ENCODE assay signal across 8 cellular contexts in genomic region chr7:158782638-158783490, GRCh38. TPM values are rescaled to one million over a fixed set of nuclear protein-coding genes. Genes with fewer than 3 reads are reported as not detected.
DNase-seq lines count a peak whose midpoint lies in the region; ATAC-seq, FAIRE-seq and TF ChIP-seq lines count a peak whose summit lies in the region.

No MANE protein-coding gene starts in this region.

- FAIRE-seq in HepG2 (lab: Jason Lieb, UNC) = no peak

- ATAC-seq in HepG2 (peak; percentile 74), GM18907 (IDR thresholded peaks at IDR 0.05; ENCODE audit: unreplicated experiment) (no peak), HG03280 (IDR thresholded peaks at IDR 0.05; ENCODE audit: unreplicated experiment) (no peak)

- peak; percentile 76 for TF ChIP-seq CTCF in chondrocyte (IDR thresholded peaks at IDR 0.05)
- TF ChIP-seq CTCF in HepG2 (CRISPR knock-in tag; IDR thresholded peaks at IDR 0.05) = peak; percentile 53
- TF ChIP-seq CTCF in vagina (IDR thresholded peaks at IDR 0.05) = peak in 1 of 3 experiments; percentile 13

- POLR2A ChIA-PET in HepG2 (lab: Yijun Ruan, JAX) = no interaction called here

- H3K9me3 ChIP-seq in BLaER1 (no peaks in the 10 kb centered on the region; the same call in 1 of the 2 replicates), HepG2 (ENCODE audit: low read length) (no peaks in the 10 kb centered on the region), vagina (no peaks in the 10 kb centered on the region)

- TF ChIP-seq EP300 in HepG2 (IDR thresholded peaks at IDR 0.05; ENCODE audit: low read depth in 2 of 2, low read length in 2 of 2) (no peak), HepG2 (CRISPR knock-in tag; IDR thresholded peaks at IDR 0.05; ENCODE audit: borderline replicate concordance) (no peak)

- peaks cover 31% of the 10 kb centered on the region for H3K4me1 ChIP-seq in BLaER1
- H3K4me1 ChIP-seq in HepG2 (ENCODE audit: insufficient read depth, low read length) = no peaks in the 10 kb centered on the region
- H3K4me1 ChIP-seq in vagina = peaks cover 18% of the 10 kb centered on the region

- H4K20me1 ChIP-seq in BLaER1 (peaks cover 41% of the 10 kb centered on the region; the same call in 1 of the 2 replicates), HepG2 (ENCODE audit: insufficient read depth, low read length) (no peaks in the 10 kb centered on the region)

- 94% methylated on average over 21 of the region's 21 CpGs for WGBS in HepG2 (ENCODE audit: low lambda C conversion rate)

- no peaks in the 10 kb centered on the region for H3K79me2 ChIP-seq in HepG2 (ENCODE audit: insufficient read depth, low read length)

- H3K9ac ChIP-seq in BLaER1 (no peak overlapping the region), HepG2 (ENCODE audit: insufficient read depth, low read depth, low read length) (no peak overlapping the region)

- H3K4me1 Mint-ChIP-seq in chondrocyte (ENCODE audit: low read depth) = peaks cover 50% of the 10 kb centered on the region

- H3K4me3 Mint-ChIP-seq in chondrocyte (ENCODE audit: unreplicated experiment) = no peak overlapping the region

- no peaks in the 10 kb centered on the region for H3K27me3 Mint-ChIP-seq in chondrocyte (ENCODE audit: low read depth)

- peaks cover 8% of the 10 kb centered on the region for H3K36me3 Mint-ChIP-seq in chondrocyte (ENCODE audit: low read depth)

- H3K36me3 ChIP-seq in BLaER1 = peaks cover 92% of the 10 kb centered on the region
- H3K36me3 ChIP-seq in HepG2 (replicated peaks in 1 of 2; ENCODE audit: control insufficient read depth in 1 of 2, insufficient read depth in 2 of 2, low read length in 2 of 2) = peaks cover 21 to 56% of the 10 kb centered on the region in 2 experiments
- peaks cover 0 to 42% of the 10 kb centered on the region in 2 donors for H3K36me3 ChIP-seq in vagina

- H3K9me3 Mint-ChIP-seq in chondrocyte (ENCODE audit: low read depth) = no peaks in the 10 kb centered on the region

- TF ChIP-seq RAD21 in HepG2 (CRISPR knock-in tag; IDR thresholded peaks at IDR 0.05) = no peak; the same call in 1 of the 2 replicates

- peak overlapping the region; percentile 45; the same call in 1 of the 2 replicates for H3K27ac ChIP-seq in BLaER1
- no peak overlapping the region for H3K27ac ChIP-seq in HepG2 (ENCODE audit: extremely low read length, insufficient read depth, low read length)
- H3K27ac ChIP-seq in vagina = peak overlapping the region; percentile 65

- H3K27me3 ChIP-seq in BLaER1 = no peaks in the 10 kb centered on the region
- no peaks in the 10 kb centered on the region for H3K27me3 ChIP-seq in HepG2 (ENCODE audit: control insufficient read depth in 1 of 2, insufficient read depth in 2 of 2, low read length in 2 of 2)
- H3K27me3 ChIP-seq in vagina = no peaks in the 10 kb centered on the region

- in situ Hi-C loops in HepG2 (cut with HindIII; ENCODE audit: extremely low pct_ligation_motif_present, low pct_unique_long_range_greater_than_20kb) = no loop called here

- intact Hi-C loops in HepG2 (cut with micrococcal nuclease; ENCODE audit: unreplicated experiment) (loop anchor here (5.0 kb wide), 1 partner anchor 194 kb away; no protein-coding TSS in a partner anchor), vagina (cut with DNase I) (loop anchor here (2.0 kb wide), 1 partner anchor 46 kb away; the partner anchor contains the start of gene ESYT2)

- peak; percentile 91 for DNase-seq in LHCN-M2 (ENCODE audit: low read depth)
- no peak for DNase-seq in chondrocyte (ENCODE audit: low spot score)
- peak; percentile 15 for DNase-seq in HepG2 (ENCODE audit: low spot score)
- no peak for DNase-seq in vagina (ENCODE audit: extremely low spot score in 2 of 2)
- no peak for DNase-seq in DMS79 treated with DMSO at 0.1 percent for 48 hours (lab: John Stamatoyannopoulos, UW)

- H3K4me2 ChIP-seq in BLaER1 (peak overlapping the region; percentile 61), HepG2 (ENCODE audit: low read depth, low read length) (no peak overlapping the region)

- no peak overlapping the region for H3K27ac Mint-ChIP-seq in chondrocyte (ENCODE audit: unreplicated experiment)

- TF ChIP-seq POLR2A in HepG2 (IDR thresholded peaks at IDR 0.05; ENCODE audit: insufficient read depth in 1 of 2, low read depth in 2 of 2, low read length in 2 of 2) = no peak
- TF ChIP-seq POLR2A in vagina (IDR thresholded peaks at IDR 0.05) = no peak

- CTCF ChIA-PET in HepG2 (lab: Yijun Ruan, JAX; ENCODE audit: low intra/inter-chr PET ratio, low total read pairs) = no interaction called here

- H3K4me3 ChIP-seq in BLaER1 (no peak overlapping the region), HepG2 (replicated peaks in 1 of 3; ENCODE audit: insufficient read depth in 1 of 3, low read depth in 2 of 3, low read length in 3 of 3) (no peak overlapping the region), vagina (no peak overlapping the region)

- H2AFZ ChIP-seq in HepG2 (ENCODE audit: low read length) = no peak overlapping the region

- no TSS peak for BruUV-seq in HepG2 (replicated peaks; lab: Mats Ljungman, UMichigan)

TF ChIP-seq in HepG2, 621 proteins besides CTCF, POLR2A, EP300 and RAD21:
- TF ChIP-seq XRCC5 (optimal IDR thresholded peaks at IDR 0.05; ENCODE audit: low read length) = no peak
- TF ChIP-seq NFYC (CRISPR knock-in tag; IDR thresholded peaks at IDR 0.05) = no peak
- TF ChIP-seq MAFF (IDR thresholded peaks at IDR 0.05; ENCODE audit: low read depth, low read length) = no peak
- peak; percentile 53 for TF ChIP-seq STAG1 (CRISPR knock-in tag; IDR thresholded peaks at IDR 0.05)
- 0 out of 2 replicates have a peak, but pooled peaks have one; percentile 25 for TF ChIP-seq ZBTB38 (CRISPR knock-in tag; IDR thresholded peaks at IDR 0.05)
- TF ChIP-seq ZNF530 (CRISPR knock-in tag; IDR thresholded peaks at IDR 0.05; ENCODE audit: low read depth) = no peak
- no peak for TF ChIP-seq ZNF776 (CRISPR knock-in tag; IDR thresholded peaks at IDR 0.05)
- TF ChIP-seq ZFP41 (CRISPR knock-in tag; IDR thresholded peaks at IDR 0.05; ENCODE audit: borderline replicate concordance) = no peak
- TF ChIP-seq ZNF709 (CRISPR knock-in tag; IDR thresholded peaks at IDR 0.05) = no peak
- TF ChIP-seq KLF12 (CRISPR knock-in tag; IDR thresholded peaks at IDR 0.05; ENCODE audit: borderline replicate concordance) = no peak
- TF ChIP-seq SMC3 (IDR thresholded peaks at IDR 0.05; ENCODE audit: low read length) = peak; percentile 30; the same call in 1 of the 2 replicates
- TF ChIP-seq ZNF766 (CRISPR knock-in tag; IDR thresholded peaks at IDR 0.05; ENCODE audit: borderline replicate concordance) = no peak
TF ChIP-seq in HepG2: peak in this region for 3.

RNA-seq across cellular contexts. Expression of gene ESYT2, which starts 46.4 kb away (rescaled TPM):
- 118 and 164 TPM in 2 replicates for total RNA-seq in LHCN-M2 (2014; rRNA removed)
- polyA plus RNA-seq in LHCN-M2 (2012) = 38.0 TPM
- total RNA-seq in chondrocyte = 87.4 to 108 TPM (median 104 TPM) in 3 replicates
- 26.0 and 37.3 TPM in 2 replicates for total RNA-seq in HepG2 (2016; rRNA removed; fragmentation: Illumina TruSeq; extraction: Trizol)
- total RNA-seq in HepG2 (2016; cell fraction: cytosol; rRNA removed; fragmentation: Illumina TruSeq; extraction: Trizol; ENCODE audit: low read depth) = 23.2 and 25.4 TPM in 2 replicates
- total RNA-seq in HepG2 (2016; cell fraction: insoluble cytoplasmic fraction; rRNA removed; fragmentation: Illumina TruSeq; extraction: Trizol) = 23.4 and 37.6 TPM in 2 replicates
- 25.1 and 27.8 TPM in 2 replicates for total RNA-seq in HepG2 (2016; cell fraction: membrane; rRNA removed; fragmentation: Illumina TruSeq; extraction: Trizol)
- 30.5 and 36.8 TPM in 2 replicates for total RNA-seq in HepG2 (2016; cell fraction: nucleus; rRNA removed; fragmentation: Illumina TruSeq; extraction: Trizol)
- 28.5 and 29.6 TPM in 2 replicates for polyA plus RNA-seq in HepG2 (2011; rRNA removed)
- polyA plus RNA-seq in HepG2 (2011; cell fraction: cytosol; rRNA removed) = 21.0 and 24.9 TPM in 2 replicates
- 30.7 and 35.6 TPM in 2 replicates for polyA plus RNA-seq in HepG2 (2011; cell fraction: nucleus; rRNA removed)
- 24.9 and 27.0 TPM in 2 replicates for polyA plus RNA-seq in HepG2 (2012)
- polyA plus RNA-seq in HepG2 (2016; cell fraction: cytosol; fragmentation: Illumina TruSeq; extraction: Trizol; ENCODE audit: low read depth) = 6.2 and 6.5 TPM in 2 replicates
- 18.2 and 18.4 TPM in 2 replicates for polyA plus RNA-seq in HepG2 (2016; cell fraction: insoluble cytoplasmic fraction; fragmentation: Illumina TruSeq; extraction: Trizol; ENCODE audit: low read depth)
- polyA plus RNA-seq in HepG2 (2016; cell fraction: membrane; fragmentation: Illumina TruSeq; extraction: Trizol; ENCODE audit: low read depth) = 12.5 and 13.5 TPM in 2 replicates
- 36.5 and 39.4 TPM in 2 replicates for polyA plus RNA-seq in HepG2 (2016; cell fraction: nucleus; fragmentation: Illumina TruSeq; extraction: Trizol; ENCODE audit: insufficient read depth, low read depth)
- polyA minus RNA-seq in HepG2 (2011; rRNA and poly(A)+ RNA removed; ENCODE audit: low replicate concordance) = 37.9 and 66.1 TPM in 2 replicates
- polyA minus RNA-seq in HepG2 (2011; cell fraction: cytosol; rRNA and poly(A)+ RNA removed) = 35.0 and 40.6 TPM in 2 replicates
- 30.6 and 37.2 TPM in 2 replicates for polyA minus RNA-seq in HepG2 (2011; cell fraction: nucleus; rRNA and poly(A)+ RNA removed)
- total RNA-seq in vagina = 82.5 TPM

Comparison
In these comparisons a context has a peak if more than half of its experiments do, and no peak if none do; other contexts are left out.
1. DNase-seq: peak in LHCN-M2 (single experiment) and HepG2 (single experiment); none in chondrocyte (single experiment), vagina (0 of 2) and DMS79 treated with DMSO at 0.1 percent for 48 hours (single experiment).